10 cellular contexts compared by ENCODE assay signal in genomic region chr14:101836131-101836530, GRCh38.
A peak's percentile ranks its signal among the peaks of the same experiment; 100 is the strongest.
DNase-seq lines count a peak whose midpoint lies in the region; ATAC-seq and TF ChIP-seq lines count a peak whose summit lies in the region.
"Had no signal": no experiment of that assay in that cellular context is flagged by ENCODE, and none has a peak within 500 bp of the region (broad histone marks: within the 10 kb centered on the region; RNA-seq: fewer than 3 reads in every experiment).

No MANE protein-coding gene starts in this region.

- H3K27ac Mint-ChIP-seq in CD8-positive, alpha-beta T cell: peak overlapping the region; percentile 81
- H3K27ac Mint-ChIP-seq in activated T-helper 1 cell treated with anti-CD3 and anti-CD28 coated beads, Interleukin-12 subunit alpha, Interleukin-12 subunit beta, Interleukin-2, Interleukin-4 antibody, amounts not matched to agents 30 ng/mL and 10 ng/mL and 1 ng/mL, durations not matched to agents 14 hours and 24 hours and 36 hours: peak overlapping the region; percentile 25

- POLR2A ChIA-PET in CD8-positive, alpha-beta T cell (lab: Charles Lee): interaction anchor here (0.9 to 2.4 kb wide), 5 partner anchors 10 to 67 kb away, joined by 3 to 14 read pairs (median 8); no protein-coding TSS in a partner anchor

- H3K4me3 Mint-ChIP-seq in CD8-positive, alpha-beta T cell: no peak overlapping the region
- peak overlapping the region; percentile 41 for H3K4me3 Mint-ChIP-seq in activated T-helper 1 cell treated with anti-CD3 and anti-CD28 coated beads, Interleukin-12 subunit alpha, Interleukin-12 subunit beta, Interleukin-2, Interleukin-4 antibody, amounts not matched to agents 30 ng/mL and 10 ng/mL and 1 ng/mL, durations not matched to agents 14 hours and 24 hours and 36 hours

- H3K36me3 Mint-ChIP-seq in CD8-positive, alpha-beta T cell: peaks cover 71% of the 10 kb centered on the region
- H3K36me3 Mint-ChIP-seq in activated T-helper 1 cell treated with anti-CD3 and anti-CD28 coated beads, Interleukin-12 subunit alpha, Interleukin-12 subunit beta, Interleukin-2, Interleukin-4 antibody, amounts not matched to agents 30 ng/mL and 10 ng/mL and 1 ng/mL, durations not matched to agents 14 hours and 24 hours and 36 hours (ENCODE audit: low read depth): peaks cover 18% of the 10 kb centered on the region

- no peak for TF ChIP-seq CTCF in CD8-positive, alpha-beta T cell (IDR thresholded peaks at IDR 0.05)
- no peak for TF ChIP-seq CTCF in foreskin fibroblast (IDR thresholded peaks at IDR 0.05; ENCODE audit: low read depth, low read length)

- no peaks in the 10 kb centered on the region for H3K9me3 ChIP-seq in CD8-positive, alpha-beta T cell (ENCODE audit: low read length)

- peaks cover 9% of the 10 kb centered on the region for H3K36me3 ChIP-seq in CD8-positive, alpha-beta T cell (ENCODE audit: insufficient read depth, low read length)

- no peak for DNase-seq in CD8-positive, alpha-beta T cell
- DNase-seq in activated T-helper 1 cell treated with anti-CD3 and anti-CD28 coated beads, Interleukin-12 subunit alpha, Interleukin-12 subunit beta, Interleukin-2, Interleukin-4 antibody, amounts not matched to agents 30 ng/mL and 10 ng/mL and 1 ng/mL, durations not matched to agents 14 hours and 24 hours and 36 hours (ENCODE audit: low spot score): no peak
- peak; percentile 18 to 62 for DNase-seq in foreskin fibroblast
- no peak for DNase-seq in sciatic nerve (ENCODE audit: low spot score)
- DNase-seq in GDM1 (lab: John Stamatoyannopoulos, UW): no peak
- DNase-seq in MV-4-11 (lab: John Stamatoyannopoulos, UW): no peak
- DNase-seq in cerebellar cortex (ENCODE audit: low spot score): no peak
- no peak for DNase-seq in NCI-H510A treated with DMSO at 0.1 percent for 48 hours (lab: John Stamatoyannopoulos, UW)
- DNase-seq: activated CD4-positive, CD25-positive, alpha-beta regulatory T cell treated with anti-CD3 and anti-CD28 coated beads, Interleukin-2, amount 50 U/mL, for 72 hours; RPMI8226 had no signal

- H3K27ac ChIP-seq in CD8-positive, alpha-beta T cell (ENCODE audit: low read depth, low read length): no peak overlapping the region

- no peak overlapping the region for H3K4me3 ChIP-seq in CD8-positive, alpha-beta T cell (ENCODE audit: low read depth, low read length)
- H3K4me3 ChIP-seq in foreskin fibroblast (ENCODE audit: low read depth in 1 of 2, low read length in 2 of 2): peak overlapping the region in 1 of 2 donors; percentile 32

- no peak for ATAC-seq in CD8-positive, alpha-beta T cell
- ATAC-seq in sciatic nerve: peak; percentile 84

- CTCF ChIA-PET in CD8-positive, alpha-beta T cell (lab: Charles Lee): interaction anchor here (0.7 to 2.2 kb wide), 6 partner anchors 13 to 117 kb away, joined by 3 to 10 read pairs (median 3); no protein-coding TSS in a partner anchor

- peaks cover 84% of the 10 kb centered on the region for H3K4me1 ChIP-seq in CD8-positive, alpha-beta T cell (ENCODE audit: insufficient read depth, low read length)

- H3K27me3 Mint-ChIP-seq in CD8-positive, alpha-beta T cell (ENCODE audit: low read depth): no peaks in the 10 kb centered on the region
- no peaks in the 10 kb centered on the region for H3K27me3 Mint-ChIP-seq in activated T-helper 1 cell treated with anti-CD3 and anti-CD28 coated beads, Interleukin-12 subunit alpha, Interleukin-12 subunit beta, Interleukin-2, Interleukin-4 antibody, amounts not matched to agents 30 ng/mL and 10 ng/mL and 1 ng/mL, durations not matched to agents 14 hours and 24 hours and 36 hours (ENCODE audit: insufficient read depth)

- no peaks in the 10 kb centered on the region for H3K9me3 Mint-ChIP-seq in CD8-positive, alpha-beta T cell
- H3K9me3 Mint-ChIP-seq in activated T-helper 1 cell treated with anti-CD3 and anti-CD28 coated beads, Interleukin-12 subunit alpha, Interleukin-12 subunit beta, Interleukin-2, Interleukin-4 antibody, amounts not matched to agents 30 ng/mL and 10 ng/mL and 1 ng/mL, durations not matched to agents 14 hours and 24 hours and 36 hours: no peaks in the 10 kb centered on the region

- peaks cover 86% of the 10 kb centered on the region for H3K4me1 Mint-ChIP-seq in CD8-positive, alpha-beta T cell (ENCODE audit: low read depth)
- H3K4me1 Mint-ChIP-seq in activated T-helper 1 cell treated with anti-CD3 and anti-CD28 coated beads, Interleukin-12 subunit alpha, Interleukin-12 subunit beta, Interleukin-2, Interleukin-4 antibody, amounts not matched to agents 30 ng/mL and 10 ng/mL and 1 ng/mL, durations not matched to agents 14 hours and 24 hours and 36 hours (ENCODE audit: low read depth): peaks cover 58% of the 10 kb centered on the region

- H3K27me3 ChIP-seq in CD8-positive, alpha-beta T cell (ENCODE audit: insufficient read depth, low read length): no peaks in the 10 kb centered on the region

- intact Hi-C loops in CD8-positive, alpha-beta T cell (cut with DNase I, micrococcal nuclease): no loop called here
- intact Hi-C loops in activated T-helper 1 cell treated with anti-CD3 and anti-CD28 coated beads, Interleukin-12 subunit alpha, Interleukin-12 subunit beta, Interleukin-2, Interleukin-4 antibody, amounts not matched to agents 30 ng/mL and 10 ng/mL and 1 ng/mL, durations not matched to agents 14 hours and 24 hours and 36 hours (cut with micrococcal nuclease): no loop called here
- intact Hi-C loops in sciatic nerve (cut with DNase I): no loop called here

Comparison
In these comparisons a context has a peak if more than half of its experiments do, and no peak if none do; other contexts are left out.
1. DNase-seq: peak in foreskin fibroblast (2 of 2); none in CD8-positive, alpha-beta T cell (0 of 7), activated T-helper 1 cell treated with anti-CD3 and anti-CD28 coated beads, Interleukin-12 subunit alpha, Interleukin-12 subunit beta, Interleukin-2, Interleukin-4 antibody, amounts not matched to agents 30 ng/mL and 10 ng/mL and 1 ng/mL, durations not matched to agents 14 hours and 24 hours and 36 hours (single experiment), sciatic nerve (single experiment), GDM1 (single experiment), MV-4-11 (single experiment), cerebellar cortex (single experiment) and NCI-H510A treated with DMSO at 0.1 percent for 48 hours (single experiment).